Comparison of ENCODE assay signal across 2 cellular contexts in the genomic region with DNA sequence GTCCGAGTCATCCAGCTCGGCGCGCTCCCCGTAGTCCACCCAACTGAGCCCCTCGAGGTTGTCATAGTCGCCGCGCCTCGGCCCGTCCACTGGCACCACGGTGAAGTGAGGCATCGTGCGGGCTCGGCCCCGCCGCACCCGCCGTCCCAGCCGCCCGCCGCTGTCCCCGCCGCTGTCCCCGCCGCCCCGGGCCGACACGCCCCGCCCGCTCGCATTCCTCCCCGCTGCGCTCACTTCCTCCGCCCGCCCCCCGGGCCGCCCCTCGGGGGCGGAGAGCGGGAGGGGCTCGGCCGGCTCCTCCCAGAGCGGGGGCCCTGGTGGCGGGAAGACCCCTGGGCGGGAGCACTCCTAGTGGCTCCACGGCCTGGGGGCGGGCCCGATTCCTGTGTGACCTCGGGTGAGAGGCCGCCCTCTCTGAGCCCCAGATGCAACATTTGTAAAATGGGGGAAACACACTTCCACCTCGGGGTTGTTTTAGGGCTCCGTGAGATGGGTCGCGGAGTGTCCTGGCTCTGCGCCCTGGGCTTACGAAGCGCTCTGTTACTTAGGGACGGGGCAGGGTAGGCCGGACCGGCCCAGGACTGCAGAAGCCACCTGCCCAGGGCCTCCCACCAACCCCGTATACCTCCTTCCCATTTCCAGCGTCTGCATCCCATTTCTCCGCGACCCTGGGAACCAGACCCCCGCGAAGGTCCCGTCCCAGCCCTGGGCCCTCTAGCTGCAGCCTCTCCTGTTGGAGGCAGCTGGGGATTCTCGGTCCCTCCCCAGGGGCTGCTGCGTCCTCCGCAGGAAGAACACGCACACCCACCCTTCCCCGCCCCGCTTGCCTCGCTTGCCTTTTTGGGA.
A peak's percentile ranks its signal among the peaks of the same experiment; 100 is the strongest.
TF ChIP-seq lines count a peak whose summit lies in the region.

A gene (minus strand): TSS at position 198 of the 846 bp plus-strand sequence. CDS start 84 bp downstream, at position 114.

TF ChIP-seq in HCT116, 20 proteins besides CTCF, POLR2A, EP300 and RAD21 (continued from another document):
- TF ChIP-seq EGR1 (IDR thresholded peaks at IDR 0.05; ENCODE audit: low read depth) = peak; percentile 82
- no peak for TF ChIP-seq CBX3 (IDR thresholded peaks at IDR 0.05; ENCODE audit: low read depth)
- no peak; the same call in 1 of the 2 replicates for TF ChIP-seq ZFX (IDR thresholded peaks at IDR 0.05)
- peak; percentile 77 for TF ChIP-seq POLR2AphosphoS5 (IDR thresholded peaks at IDR 0.05; ENCODE audit: low read depth, low read length)
- TF ChIP-seq, protein P1, sequence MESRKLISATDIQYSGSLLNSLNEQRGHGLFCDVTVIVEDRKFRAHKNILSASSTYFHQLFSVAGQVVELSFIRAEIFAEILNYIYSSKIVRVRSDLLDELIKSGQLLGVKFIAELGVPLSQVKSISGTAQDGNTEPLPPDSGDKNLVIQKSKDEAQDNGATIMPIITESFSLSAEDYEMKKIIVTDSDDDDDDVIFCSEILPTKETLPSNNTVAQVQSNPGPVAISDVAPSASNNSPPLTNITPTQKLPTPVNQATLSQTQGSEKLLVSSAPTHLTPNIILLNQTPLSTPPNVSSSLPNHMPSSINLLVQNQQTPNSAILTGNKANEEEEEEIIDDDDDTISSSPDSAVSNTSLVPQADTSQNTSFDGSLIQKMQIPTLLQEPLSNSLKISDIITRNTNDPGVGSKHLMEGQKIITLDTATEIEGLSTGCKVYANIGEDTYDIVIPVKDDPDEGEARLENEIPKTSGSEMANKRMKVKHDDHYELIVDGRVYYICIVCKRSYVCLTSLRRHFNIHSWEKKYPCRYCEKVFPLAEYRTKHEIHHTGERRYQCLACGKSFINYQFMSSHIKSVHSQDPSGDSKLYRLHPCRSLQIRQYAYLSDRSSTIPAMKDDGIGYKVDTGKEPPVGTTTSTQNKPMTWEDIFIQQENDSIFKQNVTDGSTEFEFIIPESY (IDR thresholded peaks at IDR 0.05; ENCODE audit: extremely low read depth, insufficient replicate concordance, low read length) = peak; percentile 62

TF ChIP-seq in WTC11, 78 proteins besides CTCF, POLR2A, EP300 and RAD21 (continued from another document):
- TF ChIP-seq, protein P2, sequence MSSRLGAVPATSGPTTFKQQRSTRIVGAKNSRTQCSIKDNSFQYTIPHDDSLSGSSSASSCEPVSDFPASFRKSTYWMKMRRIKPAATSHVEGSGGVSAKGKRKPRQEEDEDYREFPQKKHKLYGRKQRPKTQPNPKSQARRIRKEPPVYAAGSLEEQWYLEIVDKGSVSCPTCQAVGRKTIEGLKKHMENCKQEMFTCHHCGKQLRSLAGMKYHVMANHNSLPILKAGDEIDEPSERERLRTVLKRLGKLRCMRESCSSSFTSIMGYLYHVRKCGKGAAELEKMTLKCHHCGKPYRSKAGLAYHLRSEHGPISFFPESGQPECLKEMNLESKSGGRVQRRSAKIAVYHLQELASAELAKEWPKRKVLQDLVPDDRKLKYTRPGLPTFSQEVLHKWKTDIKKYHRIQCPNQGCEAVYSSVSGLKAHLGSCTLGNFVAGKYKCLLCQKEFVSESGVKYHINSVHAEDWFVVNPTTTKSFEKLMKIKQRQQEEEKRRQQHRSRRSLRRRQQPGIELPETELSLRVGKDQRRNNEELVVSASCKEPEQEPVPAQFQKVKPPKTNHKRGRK (CRISPR knock-in tag; IDR thresholded peaks at IDR 0.05; ENCODE audit: borderline replicate concordance) = no peak
- TF ChIP-seq EMX1 (CRISPR knock-in tag; IDR thresholded peaks at IDR 0.05) (no peak), FOXK1 (CRISPR knock-in tag; IDR thresholded peaks at IDR 0.05) (peak; percentile 26; the same call in 1 of the 2 replicates), CREB1 (CRISPR knock-in tag; IDR thresholded peaks at IDR 0.05) (no peak), NFE2L1 (CRISPR knock-in tag; IDR thresholded peaks at IDR 0.05) (no peak), ZNF263 (CRISPR knock-in tag; IDR thresholded peaks at IDR 0.05; ENCODE audit: low read depth) (peak; percentile 94), ETV6 (CRISPR knock-in tag; IDR thresholded peaks at IDR 0.05) (no peak; the same call in 1 of the 2 replicates), ZNF232 (CRISPR knock-in tag; IDR thresholded peaks at IDR 0.05) (0 out of 2 replicates have a peak, but pooled peaks have one; percentile 39), TCF7 (CRISPR knock-in tag; IDR thresholded peaks at IDR 0.05; ENCODE audit: low read depth) (no peak), ZNF138 (CRISPR knock-in tag; conservative IDR thresholded peaks at IDR 0.05) (no peak), ZNF423 (CRISPR knock-in tag; IDR thresholded peaks at IDR 0.05) (peak; percentile 85), GTF2I (CRISPR knock-in tag; conservative IDR thresholded peaks at IDR 0.05) (peak; percentile 99), SP1 (CRISPR knock-in tag; conservative IDR thresholded peaks at IDR 0.05) (peak; percentile 97), ZNF671 (CRISPR knock-in tag; IDR thresholded peaks at IDR 0.05) (no peak), MYBL2 (CRISPR knock-in tag; IDR thresholded peaks at IDR 0.05) (0 out of 2 replicates have a peak, but pooled peaks have one; percentile 11), FOXP1 (CRISPR knock-in tag; IDR thresholded peaks at IDR 0.05; ENCODE audit: borderline replicate concordance) (no peak), NFYB (CRISPR knock-in tag; conservative IDR thresholded peaks at IDR 0.05; ENCODE audit: low read depth) (no peak)
- TF ChIP-seq, protein P3, sequence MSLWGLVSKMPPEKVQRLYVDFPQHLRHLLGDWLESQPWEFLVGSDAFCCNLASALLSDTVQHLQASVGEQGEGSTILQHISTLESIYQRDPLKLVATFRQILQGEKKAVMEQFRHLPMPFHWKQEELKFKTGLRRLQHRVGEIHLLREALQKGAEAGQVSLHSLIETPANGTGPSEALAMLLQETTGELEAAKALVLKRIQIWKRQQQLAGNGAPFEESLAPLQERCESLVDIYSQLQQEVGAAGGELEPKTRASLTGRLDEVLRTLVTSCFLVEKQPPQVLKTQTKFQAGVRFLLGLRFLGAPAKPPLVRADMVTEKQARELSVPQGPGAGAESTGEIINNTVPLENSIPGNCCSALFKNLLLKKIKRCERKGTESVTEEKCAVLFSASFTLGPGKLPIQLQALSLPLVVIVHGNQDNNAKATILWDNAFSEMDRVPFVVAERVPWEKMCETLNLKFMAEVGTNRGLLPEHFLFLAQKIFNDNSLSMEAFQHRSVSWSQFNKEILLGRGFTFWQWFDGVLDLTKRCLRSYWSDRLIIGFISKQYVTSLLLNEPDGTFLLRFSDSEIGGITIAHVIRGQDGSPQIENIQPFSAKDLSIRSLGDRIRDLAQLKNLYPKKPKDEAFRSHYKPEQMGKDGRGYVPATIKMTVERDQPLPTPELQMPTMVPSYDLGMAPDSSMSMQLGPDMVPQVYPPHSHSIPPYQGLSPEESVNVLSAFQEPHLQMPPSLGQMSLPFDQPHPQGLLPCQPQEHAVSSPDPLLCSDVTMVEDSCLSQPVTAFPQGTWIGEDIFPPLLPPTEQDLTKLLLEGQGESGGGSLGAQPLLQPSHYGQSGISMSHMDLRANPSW (CRISPR knock-in tag; conservative IDR thresholded peaks at IDR 0.05; ENCODE audit: low read depth) = no peak
- TF ChIP-seq, protein P4, sequence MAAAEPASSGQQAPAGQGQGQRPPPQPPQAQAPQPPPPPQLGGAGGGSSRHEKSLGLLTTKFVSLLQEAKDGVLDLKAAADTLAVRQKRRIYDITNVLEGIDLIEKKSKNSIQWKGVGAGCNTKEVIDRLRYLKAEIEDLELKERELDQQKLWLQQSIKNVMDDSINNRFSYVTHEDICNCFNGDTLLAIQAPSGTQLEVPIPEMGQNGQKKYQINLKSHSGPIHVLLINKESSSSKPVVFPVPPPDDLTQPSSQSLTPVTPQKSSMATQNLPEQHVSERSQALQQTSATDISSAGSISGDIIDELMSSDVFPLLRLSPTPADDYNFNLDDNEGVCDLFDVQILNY (CRISPR knock-in tag; IDR thresholded peaks at IDR 0.05) = peak; percentile 99
- TF ChIP-seq, protein P5, sequence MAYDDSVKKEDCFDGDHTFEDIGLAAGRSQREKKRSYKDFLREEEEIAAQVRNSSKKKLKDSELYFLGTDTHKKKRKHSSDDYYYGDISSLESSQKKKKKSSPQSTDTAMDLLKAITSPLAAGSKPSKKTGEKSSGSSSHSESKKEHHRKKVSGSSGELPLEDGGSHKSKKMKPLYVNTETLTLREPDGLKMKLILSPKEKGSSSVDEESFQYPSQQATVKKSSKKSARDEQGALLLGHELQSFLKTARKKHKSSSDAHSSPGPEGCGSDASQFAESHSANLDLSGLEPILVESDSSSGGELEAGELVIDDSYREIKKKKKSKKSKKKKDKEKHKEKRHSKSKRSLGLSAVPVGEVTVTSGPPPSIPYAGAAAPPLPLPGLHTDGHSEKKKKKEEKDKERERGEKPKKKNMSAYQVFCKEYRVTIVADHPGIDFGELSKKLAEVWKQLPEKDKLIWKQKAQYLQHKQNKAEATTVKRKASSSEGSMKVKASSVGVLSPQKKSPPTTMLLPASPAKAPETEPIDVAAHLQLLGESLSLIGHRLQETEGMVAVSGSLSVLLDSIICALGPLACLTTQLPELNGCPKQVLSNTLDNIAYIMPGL (CRISPR knock-in tag; IDR thresholded peaks at IDR 0.05) = peak; percentile 23; the same call in 1 of the 2 replicates
- TF ChIP-seq, protein P6, sequence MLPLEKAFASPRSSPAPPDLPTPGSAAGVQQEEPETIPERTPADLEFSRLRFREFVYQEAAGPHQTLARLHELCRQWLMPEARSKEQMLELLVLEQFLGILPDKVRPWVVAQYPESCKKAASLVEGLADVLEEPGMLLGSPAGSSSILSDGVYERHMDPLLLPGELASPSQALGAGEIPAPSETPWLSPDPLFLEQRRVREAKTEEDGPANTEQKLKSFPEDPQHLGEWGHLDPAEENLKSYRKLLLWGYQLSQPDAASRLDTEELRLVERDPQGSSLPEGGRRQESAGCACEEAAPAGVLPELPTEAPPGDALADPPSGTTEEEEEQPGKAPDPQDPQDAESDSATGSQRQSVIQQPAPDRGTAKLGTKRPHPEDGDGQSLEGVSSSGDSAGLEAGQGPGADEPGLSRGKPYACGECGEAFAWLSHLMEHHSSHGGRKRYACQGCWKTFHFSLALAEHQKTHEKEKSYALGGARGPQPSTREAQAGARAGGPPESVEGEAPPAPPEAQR (CRISPR knock-in tag; IDR thresholded peaks at IDR 0.05) = peak; percentile 79; the same call in 1 of the 2 replicates
- TF ChIP-seq, protein P7, sequence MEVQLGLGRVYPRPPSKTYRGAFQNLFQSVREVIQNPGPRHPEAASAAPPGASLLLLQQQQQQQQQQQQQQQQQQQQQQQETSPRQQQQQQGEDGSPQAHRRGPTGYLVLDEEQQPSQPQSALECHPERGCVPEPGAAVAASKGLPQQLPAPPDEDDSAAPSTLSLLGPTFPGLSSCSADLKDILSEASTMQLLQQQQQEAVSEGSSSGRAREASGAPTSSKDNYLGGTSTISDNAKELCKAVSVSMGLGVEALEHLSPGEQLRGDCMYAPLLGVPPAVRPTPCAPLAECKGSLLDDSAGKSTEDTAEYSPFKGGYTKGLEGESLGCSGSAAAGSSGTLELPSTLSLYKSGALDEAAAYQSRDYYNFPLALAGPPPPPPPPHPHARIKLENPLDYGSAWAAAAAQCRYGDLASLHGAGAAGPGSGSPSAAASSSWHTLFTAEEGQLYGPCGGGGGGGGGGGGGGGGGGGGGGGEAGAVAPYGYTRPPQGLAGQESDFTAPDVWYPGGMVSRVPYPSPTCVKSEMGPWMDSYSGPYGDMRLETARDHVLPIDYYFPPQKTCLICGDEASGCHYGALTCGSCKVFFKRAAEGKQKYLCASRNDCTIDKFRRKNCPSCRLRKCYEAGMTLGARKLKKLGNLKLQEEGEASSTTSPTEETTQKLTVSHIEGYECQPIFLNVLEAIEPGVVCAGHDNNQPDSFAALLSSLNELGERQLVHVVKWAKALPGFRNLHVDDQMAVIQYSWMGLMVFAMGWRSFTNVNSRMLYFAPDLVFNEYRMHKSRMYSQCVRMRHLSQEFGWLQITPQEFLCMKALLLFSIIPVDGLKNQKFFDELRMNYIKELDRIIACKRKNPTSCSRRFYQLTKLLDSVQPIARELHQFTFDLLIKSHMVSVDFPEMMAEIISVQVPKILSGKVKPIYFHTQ (CRISPR knock-in tag; IDR thresholded peaks at IDR 0.05) = 0 out of 2 replicates have a peak, but pooled peaks have one; percentile 37
